15 cellular contexts compared by ENCODE assay signal in genomic region chr17:77242118-77242800, GRCh38.
DNase-seq lines count a peak whose midpoint lies in the region; ATAC-seq, FAIRE-seq and TF ChIP-seq lines count a peak whose summit lies in the region.
"Had no signal": no experiment of that assay in that cellular context is flagged by ENCODE, and none has a peak within 500 bp of the region (broad histone marks: within the 10 kb centered on the region; RNA-seq: fewer than 3 reads in every experiment).

No MANE protein-coding gene starts in this region.

- peaks cover 0 to 10% of the 10 kb centered on the region in 2 donors for H3K4me1 ChIP-seq in kidney (ENCODE audit: control insufficient read depth in 1 of 2, insufficient read depth in 1 of 2, low read depth in 1 of 2, low read length in 2 of 2)

- H3K27ac ChIP-seq in 22Rv1 (no peak overlapping the region), kidney (ENCODE audit: low read depth in 2 of 2, low read length in 2 of 2) (no peak overlapping the region)

- peak; percentile 23; the same call in 1 of the 2 replicates for TF ChIP-seq CTCF in 22Rv1 (IDR thresholded peaks at IDR 0.05)
- no peak for TF ChIP-seq CTCF in kidney (IDR thresholded peaks at IDR 0.05; ENCODE audit: borderline replicate concordance, extremely low read depth, insufficient read depth)

- peak; percentile 22 for DNase-seq in DMS53 treated with DMSO at 0.1 percent for 48 hours (lab: John Stamatoyannopoulos, UW; ENCODE audit: unreplicated experiment)
- peak; percentile 13 for DNase-seq in NCI-H524 treated with DMSO at 0.1 percent for 48 hours (lab: John Stamatoyannopoulos, UW)
- peak; percentile 69 for DNase-seq in kidney
- DNase-seq in NCI-H1436 (lab: John Stamatoyannopoulos, UW), result no peak
- DNase-seq in GF-D8 (lab: John Stamatoyannopoulos, UW), result no peak
- DNase-seq in epidermal melanocyte (ENCODE audit: insufficient read length, low spot score), result no peak
- DNase-seq: activated CD8-positive, alpha-beta T cell treated with anti-CD3 and anti-CD28 coated beads, Interleukin-2, amount 10 ng/mL, durations not matched to agents 7 days and 5 days; activated effector memory CD4-positive, alpha-beta T cell treated with anti-CD3 and anti-CD28 coated beads, Interleukin-2, amount 50 U/mL, for 16 hours; DMS 273 treated with DMSO at 0.1 percent for 48 hours; natural killer cell; SW 1271 had no signal

- H3K9ac ChIP-seq in kidney (ENCODE audit: low read length in 2 of 2), result no peak overlapping the region

- no peaks in the 10 kb centered on the region for H3K36me3 ChIP-seq in kidney (ENCODE audit: control insufficient read depth in 1 of 2, insufficient read depth in 2 of 2, low read length in 2 of 2)
- H3K36me3 ChIP-seq: gastroesophageal sphincter had no signal

- no peaks in the 10 kb centered on the region for H3K9me3 ChIP-seq in kidney (ENCODE audit: control insufficient read depth in 1 of 2, low read length in 2 of 2)
- H3K9me3 ChIP-seq: gastroesophageal sphincter had no signal

- FAIRE-seq in kidney (lab: Jason Lieb, UNC), result no peak
- FAIRE-seq: colon had no signal

- no peak for ATAC-seq in HG02763 (IDR thresholded peaks at IDR 0.05; ENCODE audit: unreplicated experiment)
- ATAC-seq: activated CD8-positive, alpha-beta T cell treated with anti-CD3 and anti-CD28 coated beads, Interleukin-2, amount 10 ng/mL, durations not matched to agents 7 days and 5 days; gastroesophageal sphincter; natural killer cell had no signal

- intact Hi-C loops in kidney (cut with DNase I), result no loop called here

- no peak overlapping the region for H3K4me3 ChIP-seq in kidney (ENCODE audit: low read length in 2 of 2)
- H3K4me3 ChIP-seq: gastroesophageal sphincter had no signal

Comparison
In these comparisons a context has a peak if more than half of its experiments do, and no peak if none do; other contexts are left out.
1. DNase-seq: peak in DMS53 treated with DMSO at 0.1 percent for 48 hours (single experiment), NCI-H524 treated with DMSO at 0.1 percent for 48 hours (single experiment) and kidney (single experiment); none in NCI-H1436 (single experiment), GF-D8 (single experiment) and epidermal melanocyte (single experiment).